12 cellular contexts compared by ENCODE assay signal in genomic region chr15:31457631-31458526, GRCh38.
DNase-seq lines count a peak whose midpoint lies in the region; ATAC-seq and TF ChIP-seq lines count a peak whose summit lies in the region.
"Had no signal": no experiment of that assay in that cellular context is flagged by ENCODE, and none has a peak within 500 bp of the region (broad histone marks: within the 10 kb centered on the region; RNA-seq: fewer than 3 reads in every experiment).

No MANE protein-coding gene starts in this region.

- ATAC-seq in CD8-positive, alpha-beta T cell = no peak
- no peak for ATAC-seq in HG03460 (IDR thresholded peaks at IDR 0.05; ENCODE audit: unreplicated experiment)

- no peaks in the 10 kb centered on the region for H3K27me3 Mint-ChIP-seq in chondrocyte (ENCODE audit: low read depth)
- H3K27me3 Mint-ChIP-seq in CD8-positive, alpha-beta T cell (ENCODE audit: low read depth) = no peaks in the 10 kb centered on the region

- no peaks in the 10 kb centered on the region for H3K27me3 ChIP-seq in CD8-positive, alpha-beta T cell (ENCODE audit: insufficient read depth, low read length)
- H3K27me3 ChIP-seq: Peyer's patch had no signal

- TF ChIP-seq CTCF in chondrocyte (IDR thresholded peaks at IDR 0.05) (no peak), lower leg skin (IDR thresholded peaks at IDR 0.05) (no peak)
- TF ChIP-seq CTCF in CD8-positive, alpha-beta T cell (IDR thresholded peaks at IDR 0.05) = no peak

- H3K27ac ChIP-seq in CD8-positive, alpha-beta T cell (ENCODE audit: low read depth, low read length) = no peak overlapping the region

- POLR2A ChIA-PET in CD8-positive, alpha-beta T cell (lab: Charles Lee) = interaction anchor here (2.3 kb wide), 1 partner anchor 15 kb away, joined by 8 read pairs; no protein-coding TSS in a partner anchor

- no peak overlapping the region for H3K4me3 Mint-ChIP-seq in chondrocyte (ENCODE audit: unreplicated experiment)
- no peak overlapping the region for H3K4me3 Mint-ChIP-seq in CD8-positive, alpha-beta T cell

- peaks cover 13% of the 10 kb centered on the region for H3K9me3 Mint-ChIP-seq in chondrocyte (ENCODE audit: low read depth)
- peaks cover 4% of the 10 kb centered on the region for H3K9me3 Mint-ChIP-seq in CD8-positive, alpha-beta T cell

- H3K27ac Mint-ChIP-seq in chondrocyte (ENCODE audit: unreplicated experiment) = peak overlapping the region; percentile 57
- H3K27ac Mint-ChIP-seq in CD8-positive, alpha-beta T cell = no peak overlapping the region

- peaks cover 26% of the 10 kb centered on the region for H3K4me1 Mint-ChIP-seq in chondrocyte (ENCODE audit: low read depth)
- H3K4me1 Mint-ChIP-seq in CD8-positive, alpha-beta T cell (ENCODE audit: low read depth) = peaks cover 20% of the 10 kb centered on the region

- CTCF ChIA-PET in CD8-positive, alpha-beta T cell (lab: Charles Lee) = interaction anchor here (1.0 to 4.7 kb wide), 4 partner anchors 31 to 259 kb away, joined by 3 to 27 read pairs (median 4); no protein-coding TSS in a partner anchor

- H3K36me3 Mint-ChIP-seq in chondrocyte (ENCODE audit: low read depth) = no peaks in the 10 kb centered on the region
- H3K36me3 Mint-ChIP-seq in CD8-positive, alpha-beta T cell = no peaks in the 10 kb centered on the region

- WGBS in lower leg skin, 2 donors = 21 to 37% methylated on average over 8 to 11 of the region's 11 CpGs

- no peaks in the 10 kb centered on the region for H3K36me3 ChIP-seq in CD8-positive, alpha-beta T cell (ENCODE audit: insufficient read depth, low read length)
- H3K36me3 ChIP-seq: Peyer's patch had no signal

- intact Hi-C loops in lower leg skin (cut with DNase I; ENCODE audit: low total_unique reads) = no loop called here
- intact Hi-C loops in CD8-positive, alpha-beta T cell (cut with DNase I, micrococcal nuclease) = no loop called here

- no peak overlapping the region for H3K4me3 ChIP-seq in lower leg skin (ENCODE audit: low read depth, poor library complexity, severe bottlenecking)
- no peak overlapping the region for H3K4me3 ChIP-seq in CD8-positive, alpha-beta T cell (ENCODE audit: low read depth, low read length)
- H3K4me3 ChIP-seq: Peyer's patch had no signal

- peaks cover 8% of the 10 kb centered on the region for H3K4me1 ChIP-seq in CD8-positive, alpha-beta T cell (ENCODE audit: insufficient read depth, low read length)

- no peaks in the 10 kb centered on the region for H3K9me3 ChIP-seq in CD8-positive, alpha-beta T cell (ENCODE audit: low read length)
- H3K9me3 ChIP-seq: Peyer's patch had no signal

- DNase-seq in AG08396 (ENCODE audit: low spot score) = peak; percentile 74
- DNase-seq in HT1080 (ENCODE audit: low read depth) = peak; percentile 23
- no peak for DNase-seq in chondrocyte (ENCODE audit: low spot score)
- peak; percentile 43 to 82 for DNase-seq in lower leg skin (ENCODE audit: low spot score in 2 of 2)
- DNase-seq in NCI-H748 treated with DMSO at 0.1 percent for 48 hours (lab: John Stamatoyannopoulos, UW) = no peak
- DNase-seq in NCI-H1105 treated with DMSO at 0.1 percent for 48 hours (lab: John Stamatoyannopoulos, UW) = no peak
- no peak for DNase-seq in CD8-positive, alpha-beta T cell
- DNase-seq: effector memory CD4-positive, alpha-beta T cell; stimulated activated CD4-positive, alpha-beta T cell treated with anti-CD3 and anti-CD28 coated beads, Interleukin-12 subunit alpha, Interleukin-12 subunit beta, amount 100 ng/mL, for 4 hours; substantia nigra had no signal

- no peak for TF ChIP-seq POLR2A in lower leg skin (IDR thresholded peaks at IDR 0.05)

Comparison
In these comparisons a context has a peak if more than half of its experiments do, and no peak if none do; other contexts are left out.
1. DNase-seq: peak in AG08396 (single experiment), HT1080 (single experiment) and lower leg skin (2 of 2); none in chondrocyte (single experiment), NCI-H748 treated with DMSO at 0.1 percent for 48 hours (single experiment), NCI-H1105 treated with DMSO at 0.1 percent for 48 hours (single experiment) and CD8-positive, alpha-beta T cell (0 of 7).